In genomic region chr14:29426083-29426482, GRCh38 we compare ENCODE assay signal across 2 cellular contexts.
TF ChIP-seq lines count a peak whose summit lies in the region.

No MANE protein-coding gene starts in this region.

TF ChIP-seq in HepG2, 621 proteins besides CTCF, POLR2A, EP300 and RAD21:
- no peak for TF ChIP-seq ZNF18 (CRISPR knock-in tag; IDR thresholded peaks at IDR 0.05; ENCODE audit: insufficient replicate concordance)
- TF ChIP-seq MAFF (IDR thresholded peaks at IDR 0.05; ENCODE audit: low read depth, low read length): peak; percentile 58
- no peak for TF ChIP-seq THYN1 (CRISPR knock-in tag; IDR thresholded peaks at IDR 0.05; ENCODE audit: borderline replicate concordance, low read depth)
- peak; percentile 49 to 77; a peak in 3 of 4 replicates for TF ChIP-seq MAFK (conservative IDR thresholded peaks at IDR 0.05 in 1 of 2, IDR thresholded peaks at IDR 0.05 in 1 of 2; ENCODE audit: low read length in 2 of 2)
- TF ChIP-seq CEBPZ (IDR thresholded peaks at IDR 0.05; ENCODE audit: low read length): no peak
- no peak for TF ChIP-seq TBX2 (CRISPR knock-in tag; IDR thresholded peaks at IDR 0.05; ENCODE audit: borderline replicate concordance)

TF ChIP-seq in neural cell, 6 proteins besides CTCF, POLR2A, EP300 and RAD21 (continued from another document):
- TF ChIP-seq REST (IDR thresholded peaks at IDR 0.05; ENCODE audit: borderline replicate concordance): no peak
